8 cellular contexts compared by ENCODE assay signal in genomic region chr20:35994994-35995453, GRCh38. TPM values are rescaled to one million over a fixed set of nuclear protein-coding genes. Genes with fewer than 3 reads are reported as not detected.
DNase-seq lines count a peak whose midpoint lies in the region; ATAC-seq and TF ChIP-seq lines count a peak whose summit lies in the region.

No MANE protein-coding gene starts in this region.

- no peak for ATAC-seq in HG03520 (IDR thresholded peaks at IDR 0.05; ENCODE audit: unreplicated experiment)

- peak; percentile 97 for TF ChIP-seq CTCF in C4-2B (conservative IDR thresholded peaks at IDR 0.05)
- TF ChIP-seq CTCF in lower leg skin (IDR thresholded peaks at IDR 0.05), result peak in 1 of 3 donors; percentile 78

- H3K4me3 ChIP-seq in lower leg skin (ENCODE audit: low read depth, poor library complexity, severe bottlenecking), result no peak overlapping the region

- WGBS in lower leg skin, 2 donors, result 3 to 4% methylated on average over 6 of the region's 6 CpGs

- DNase-seq in HS-27A (ENCODE audit: low read depth) (peak; percentile 43), NCI-H82 treated with DMSO at 0.1 percent for 48 hours (lab: John Stamatoyannopoulos, UW; ENCODE audit: unreplicated experiment) (peak; percentile 84), dermis microvascular lymphatic vessel endothelial cell (ENCODE audit: low read depth in 2 of 2) (peak; percentile 81 to 87), lower leg skin (ENCODE audit: low spot score in 2 of 2) (peak; percentile 78 to 96)
- DNase-seq in activated CD4-positive, alpha-beta T cell treated with anti-CD3 and anti-CD28 coated beads, Interleukin-2, amount 50 U/mL, for 48 hours, result peak; percentile 83 to 85
- peak; percentile 56 to 76 (median 61) for DNase-seq in stimulated activated CD4-positive, alpha-beta T cell treated with anti-CD3 and anti-CD28 coated beads, TNF-alpha, amount 100 ng/mL, for 24 hours (ENCODE audit: low read depth in 3 of 3)

- H3K27ac ChIP-seq in C4-2B, result no peak overlapping the region

- intact Hi-C loops in lower leg skin (cut with DNase I; ENCODE audit: low total_unique reads), result loop anchor here (1.0 to 5.0 kb wide), 2 partner anchors 143 to 197 kb away; no protein-coding TSS in a partner anchor

- TF ChIP-seq POLR2A in lower leg skin (IDR thresholded peaks at IDR 0.05), result no peak

RNA-seq across cellular contexts. Expression of gene CNBD2, which starts 26.6 kb away (rescaled TPM):
- total RNA-seq in dermis microvascular lymphatic vessel endothelial cell (5.3 and 5.4 TPM in 2 replicates), lower leg skin (10 to 100 TPM in 1 of 4 donors, 1 to 10 TPM in 3; 6.2 to 11.5 (median 7.6) TPM)

RNA-seq across cellular contexts. Expression of gene SCAND1, which starts 40.7 kb away (rescaled TPM):
- total RNA-seq in dermis microvascular lymphatic vessel endothelial cell (67.1 and 87.0 TPM in 2 replicates), lower leg skin (100 to 1,000 TPM in 1 of 4 donors, 10 to 100 TPM in 3; 70.0 to 122 (median 89.9) TPM)
